ENCODE assay signal across 8 cellular contexts in the genomic region with DNA sequence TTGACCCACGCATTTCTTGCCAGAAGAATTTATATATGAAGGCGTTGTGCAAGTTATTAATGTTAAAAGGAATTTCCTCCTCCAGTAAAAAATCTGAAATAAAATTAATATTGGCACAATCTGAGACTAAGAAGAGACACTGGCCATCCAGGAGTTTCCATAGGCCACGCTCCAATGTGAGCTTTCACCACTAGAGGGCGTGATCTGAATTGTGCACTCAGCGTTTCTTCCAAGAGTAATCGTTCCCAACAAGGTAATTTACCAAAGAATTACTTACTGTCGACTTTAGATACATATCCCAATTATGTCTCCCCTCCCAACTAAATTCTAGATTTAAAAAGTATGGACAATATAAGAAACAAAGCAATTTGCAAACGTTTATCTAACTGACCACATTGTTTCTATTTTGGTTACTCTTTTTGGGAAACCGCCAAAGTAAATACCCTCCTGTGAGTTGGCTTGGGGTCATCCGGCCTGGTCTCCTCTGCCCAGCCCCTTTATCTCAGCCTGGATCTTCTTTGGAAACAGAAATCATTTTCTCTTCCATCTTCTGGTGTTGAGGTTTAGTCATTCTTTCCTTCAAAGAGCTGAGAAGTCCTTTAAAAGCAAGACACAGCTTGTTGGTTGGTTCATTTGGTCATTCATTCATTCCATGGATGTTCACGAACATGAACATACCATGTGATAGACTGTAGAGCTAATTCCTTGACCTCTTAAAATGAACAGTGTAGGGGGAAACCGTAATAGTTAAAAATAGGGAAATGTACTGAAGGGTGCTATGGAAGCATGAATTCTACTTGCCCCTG. TPM values are rescaled to one million over a fixed set of nuclear protein-coding genes. Genes with fewer than 3 reads are reported as not detected.
DNase-seq lines count a peak whose midpoint lies in the region; ATAC-seq and TF ChIP-seq lines count a peak whose summit lies in the region.

No MANE protein-coding gene starts in this region.

- ATAC-seq in GM18868 (IDR thresholded peaks at IDR 0.05; ENCODE audit: unreplicated experiment), result peak; percentile 41
- ATAC-seq in activated T-cell treated with anti-CD3 and anti-CD28 coated beads, Interleukin-2, amount 50 U/mL, for 72 hours (replicated peaks in 1 of 2), result peak in 1 of 2 donors; percentile 40
- ATAC-seq in esophagus mucosa, result no peak
- ATAC-seq in HG02588 (IDR thresholded peaks at IDR 0.05; ENCODE audit: unreplicated experiment), result no peak

- no peaks in the 10 kb centered on the region for H3K36me3 ChIP-seq in BJ (ENCODE audit: control insufficient read depth, insufficient read depth, low read length)

- TF ChIP-seq CTCF in BJ (IDR thresholded peaks at IDR 0.05; ENCODE audit: insufficient read depth, low read depth, low read length), result peak; percentile 81

- POLR2A ChIA-PET in BJ (lab: Charles Lee), result no interaction called here

- no peak overlapping the region for H3K27ac Mint-ChIP-seq in activated T-cell treated with anti-CD3 and anti-CD28 coated beads, Interleukin-2, amount 50 U/mL, for 72 hours

- H3K27me3 Mint-ChIP-seq in activated T-cell treated with anti-CD3 and anti-CD28 coated beads, Interleukin-2, amount 50 U/mL, for 72 hours (ENCODE audit: low read depth), result no peaks in the 10 kb centered on the region

- peaks cover 0 to 5% of the 10 kb centered on the region in 2 donors for H3K36me3 Mint-ChIP-seq in activated T-cell treated with anti-CD3 and anti-CD28 coated beads, Interleukin-2, amount 50 U/mL, for 72 hours (ENCODE audit: insufficient read depth in 2 of 2)

- H3K4me3 Mint-ChIP-seq in activated T-cell treated with anti-CD3 and anti-CD28 coated beads, Interleukin-2, amount 50 U/mL, for 72 hours, result no peak overlapping the region

- CTCF ChIA-PET in BJ (lab: Yijun Ruan, JAX), result interaction anchor here (0.5 to 12.5 kb wide), 29 partner anchors 11 to 1367 kb away, joined by 3 to 155 read pairs (median 5); a partner anchor contains a TSS

- H3K4me1 Mint-ChIP-seq in activated T-cell treated with anti-CD3 and anti-CD28 coated beads, Interleukin-2, amount 50 U/mL, for 72 hours (ENCODE audit: low read depth), result peaks cover 3% of the 10 kb centered on the region

- DNase-seq in BJ (ENCODE audit: low read depth) (no peak), OCI-M1 (lab: John Stamatoyannopoulos, UW) (peak; percentile 76), glomerular visceral epithelial cell (ENCODE audit: extremely low spot score) (peak; percentile 50), renal cortical epithelial cell (ENCODE audit: low read depth) (peak; percentile 44)
- peak; percentile 44 to 55 for DNase-seq in activated T-cell treated with anti-CD3 and anti-CD28 coated beads, Interleukin-2, amount 50 U/mL, for 72 hours

- peaks cover 0 to 2% of the 10 kb centered on the region in 2 donors for H3K9me3 Mint-ChIP-seq in activated T-cell treated with anti-CD3 and anti-CD28 coated beads, Interleukin-2, amount 50 U/mL, for 72 hours

- H3K27me3 ChIP-seq in BJ (ENCODE audit: control insufficient read depth, insufficient read depth, low read length), result no peaks in the 10 kb centered on the region

- no peak overlapping the region for H3K4me3 ChIP-seq in BJ (ENCODE audit: low read depth, low read length)

RNA-seq across cellular contexts. Expression of a gene that starts 26.2 kb away (rescaled TPM):
- 87.2 and 126 TPM in 2 replicates for polyA plus RNA-seq in BJ (2011; rRNA removed)
- 37.2 and 46.3 TPM in 2 replicates for polyA minus RNA-seq in BJ (2011; rRNA and poly(A)+ RNA removed)
- total RNA-seq in activated T-cell treated with anti-CD3 and anti-CD28 coated beads, Interleukin-2, amount 50 U/mL, for 72 hours, result 10 to 100 TPM; 67.1 to 87.9 TPM
- total RNA-seq in renal cortical epithelial cell, result 35.8 and 125 TPM in 2 replicates
- total RNA-seq in esophagus mucosa, result 35.3 TPM
